13 cellular contexts compared by ENCODE assay signal in genomic region chr11:130400793-130401483, GRCh38. TPM values are rescaled to one million over a fixed set of nuclear protein-coding genes. Genes with fewer than 3 reads are reported as not detected.
DNase-seq lines count a peak whose midpoint lies in the region; ATAC-seq lines count a peak whose summit lies in the region.
"Had no signal": no experiment of that assay in that cellular context is flagged by ENCODE, and none has a peak within 500 bp of the region (broad histone marks: within the 10 kb centered on the region; RNA-seq: fewer than 3 reads in every experiment).

No MANE protein-coding gene starts in this region.

- peaks cover 45% of the 10 kb centered on the region for H3F3A ChIP-seq in GM23248 (ENCODE audit: insufficient read depth)

- WGBS in GM23248 (ENCODE audit: low coverage in 1 of 2, low lambda C conversion rate in 2 of 2, missing lambda C conversion rate in 2 of 2), 2 experiments: 9 to 10% methylated on average over 13 of the region's 13 CpGs

- DNase-seq in GM23248: peak; percentile 89
- peak; percentile 18 for DNase-seq in UCSD-AML1 (lab: John Stamatoyannopoulos, UW; ENCODE audit: unreplicated experiment)
- DNase-seq in foreskin melanocyte: peak; percentile 15
- no peak for DNase-seq in NCI-H2081 (lab: John Stamatoyannopoulos, UW)
- no peak for DNase-seq in activated effector memory CD4-positive, alpha-beta T cell treated with Interleukin-2 at 50 U/mL for 16 hours
- DNase-seq: NCI-H774, right lobe of liver, T-helper 9 cell had no signal

- H4K20me1 ChIP-seq in GM23248 (ENCODE audit: insufficient read depth): no peaks in the 10 kb centered on the region

- H3K36me3 ChIP-seq in GM23248 (ENCODE audit: low read depth) (no peaks in the 10 kb centered on the region), stomach smooth muscle (ENCODE audit: control insufficient read depth in 2 of 2, insufficient read depth in 2 of 2, low read length in 2 of 2) (no peaks in the 10 kb centered on the region)
- H3K36me3 ChIP-seq: right lobe of liver had no signal

- ATAC-seq in GM18519 (IDR thresholded peaks at IDR 0.05; ENCODE audit: low FRiP score, unreplicated experiment) (no peak), GM21576 (IDR thresholded peaks at IDR 0.05; ENCODE audit: unreplicated experiment) (no peak)
- ATAC-seq: activated T-helper 17 cell treated with anti-CD3 and anti-CD28 coated beads, Interleukin-2, amount 50 U/mL, for 72 hours; right lobe of liver had no signal

- H3K4me3 ChIP-seq in GM23248 (peak overlapping the region; percentile 7), stomach smooth muscle (ENCODE audit: low read length in 2 of 2) (no peak overlapping the region)
- H3K4me3 ChIP-seq: lung, right lobe of liver had no signal

- H3K4me2 ChIP-seq in GM23248 (ENCODE audit: unreplicated experiment): peak overlapping the region; percentile 49

- H3K9ac ChIP-seq in GM23248 (no peak overlapping the region), stomach smooth muscle (ENCODE audit: low read length in 2 of 2) (no peak overlapping the region)

- no peaks in the 10 kb centered on the region for H3K79me2 ChIP-seq in GM23248 (ENCODE audit: insufficient read depth)

- no peaks in the 10 kb centered on the region for H3K9me2 ChIP-seq in GM23248 (ENCODE audit: insufficient read depth)

- H3K27me3 ChIP-seq in GM23248 (replicated peaks; ENCODE audit: insufficient read depth) (no peaks in the 10 kb centered on the region), stomach smooth muscle (ENCODE audit: control insufficient read depth in 1 of 2, insufficient read depth in 2 of 2, low read length in 2 of 2) (no peaks in the 10 kb centered on the region)
- H3K27me3 ChIP-seq: right lobe of liver had no signal

- H3K4me1 ChIP-seq in GM23248 (ENCODE audit: insufficient read depth): peaks cover 38% of the 10 kb centered on the region
- peaks cover 26% of the 10 kb centered on the region for H3K4me1 ChIP-seq in stomach smooth muscle (ENCODE audit: control insufficient read depth, insufficient read depth, low read length)

- no peaks in the 10 kb centered on the region for H3K9me3 ChIP-seq in GM23248 (ENCODE audit: low read depth)
- no peaks in the 10 kb centered on the region for H3K9me3 ChIP-seq in stomach smooth muscle (ENCODE audit: control insufficient read depth in 2 of 2, low read length in 2 of 2)
- H3K9me3 ChIP-seq: right lobe of liver had no signal

- in situ Hi-C loops in GM23248 (cut with MboI): no loop called here

- peak overlapping the region; percentile 41 for H2AFZ ChIP-seq in GM23248

- peak overlapping the region; percentile 33 for H3K27ac ChIP-seq in GM23248
- peak overlapping the region; percentile 92 for H3K27ac ChIP-seq in stomach smooth muscle (ENCODE audit: low read length)
- H3K27ac ChIP-seq: right lobe of liver had no signal

RNA-seq across cellular contexts. Expression of gene ADAMTS8, which starts 27.5 kb away (rescaled TPM):
- total RNA-seq in GM23248 (2014; rRNA removed; shearing (Covaris generic)): under 0.01 and 0.63 TPM in 2 replicates
- polyA plus RNA-seq in GM23248 (2016; fragmentation: Nextera tagmentation; extraction: Ambion mirVana): 0.09 and 0.10 TPM in 2 replicates
- total RNA-seq: activated T-helper 17 cell treated with anti-CD3 and anti-CD28 coated beads, Interleukin-2, amount 50 U/mL, for 72 hours had no signal

RNA-seq across cellular contexts. Expression of gene ADAMTS15, which starts 47.5 kb away (rescaled TPM):
- 0.97 and 1.3 TPM in 2 replicates for total RNA-seq in GM23248 (2014; rRNA removed; shearing (Covaris generic))
- 0.09 TPM in 2 replicates for polyA plus RNA-seq in GM23248 (2016; fragmentation: Nextera tagmentation; extraction: Ambion mirVana)
- total RNA-seq: activated T-helper 17 cell treated with anti-CD3 and anti-CD28 coated beads, Interleukin-2, amount 50 U/mL, for 72 hours had no signal

Comparison
In these comparisons a context has a peak if more than half of its experiments do, and no peak if none do; other contexts are left out.
1. DNase-seq: peak in GM23248 (single experiment), UCSD-AML1 (single experiment) and foreskin melanocyte (single experiment); none in NCI-H2081 (0 of 2) and activated effector memory CD4-positive, alpha-beta T cell treated with Interleukin-2 at 50 U/mL for 16 hours (single experiment).